ENCODE assay signal across 10 cellular contexts in the genomic region with DNA sequence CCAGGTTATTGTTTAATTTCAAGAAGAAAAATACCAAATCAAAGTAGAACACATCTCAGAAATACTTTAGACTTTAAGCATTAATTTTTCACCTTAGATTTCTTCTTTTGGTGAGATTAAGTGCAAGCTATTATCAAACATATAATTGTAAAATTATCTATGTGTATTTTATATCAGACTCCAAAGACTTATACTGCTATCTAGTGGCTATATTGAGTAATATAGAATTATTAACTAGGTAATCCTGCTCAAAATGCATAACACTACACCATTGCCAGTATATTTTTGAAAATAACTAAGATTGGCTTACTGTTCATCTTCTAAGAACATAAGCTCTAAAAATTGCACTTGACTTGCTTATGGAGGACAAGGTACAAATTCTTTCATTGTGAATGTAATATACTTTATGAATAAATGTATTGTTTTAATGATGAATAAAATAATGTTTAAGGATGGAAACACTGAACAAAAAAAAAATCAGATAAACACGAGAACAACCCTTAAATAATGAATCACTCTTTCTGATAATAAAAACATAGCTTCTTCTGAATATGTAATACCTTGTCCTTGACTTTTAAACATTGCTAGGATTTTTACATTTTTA.
A peak's percentile ranks its signal among the peaks of the same experiment; 100 is the strongest.
DNase-seq lines count a peak whose midpoint lies in the region; ATAC-seq and TF ChIP-seq lines count a peak whose summit lies in the region.
"Had no signal": no experiment of that assay in that cellular context is flagged by ENCODE, and none has a peak within 500 bp of the region (broad histone marks: within the 10 kb centered on the region; RNA-seq: fewer than 3 reads in every experiment).

No MANE protein-coding gene starts in this region.

- DNase-seq in SKM-1 treated with dmso at 0.1 percent for 144 hours (lab: John Stamatoyannopoulos, UW; ENCODE audit: unreplicated experiment) = peak; percentile 9
- no peak for DNase-seq in SKM-1 (lab: John Stamatoyannopoulos, UW; ENCODE audit: unreplicated experiment)
- DNase-seq in NCI-H2029 (lab: John Stamatoyannopoulos, UW) = peak; percentile 14
- DNase-seq in cerebellum (ENCODE audit: low spot score) = peak; percentile 23
- DNase-seq in renal cortical epithelial cell (ENCODE audit: low read depth) = peak; percentile 16
- no peak for DNase-seq in GM19238 (ENCODE audit: insufficient read length, low spot score)
- no peak for DNase-seq in coronary artery (ENCODE audit: low spot score)
- DNase-seq: activated B cell treated with CpG ODN at 0.5 μM for 24 hours, head of caudate nucleus had no signal

- no peak for TF ChIP-seq CTCF in coronary artery (IDR thresholded peaks at IDR 0.05)

- H3K27ac ChIP-seq in coronary artery = no peak overlapping the region

- no peak for ATAC-seq in HG03432 (IDR thresholded peaks at IDR 0.05; ENCODE audit: unreplicated experiment)

- no peak overlapping the region for H3K4me3 ChIP-seq in coronary artery

Comparison
In these comparisons a context has a peak if more than half of its experiments do, and no peak if none do; other contexts are left out.
1. DNase-seq: peak in SKM-1 treated with dmso at 0.1 percent for 144 hours (single experiment), NCI-H2029 (single experiment), cerebellum (single experiment) and renal cortical epithelial cell (single experiment); none in SKM-1 (single experiment), GM19238 (single experiment) and coronary artery (single experiment).